8 cellular contexts compared by ENCODE assay signal in genomic region chr16:11133344-11133921, GRCh38.
DNase-seq lines count a peak whose midpoint lies in the region; ATAC-seq and TF ChIP-seq lines count a peak whose summit lies in the region.

No MANE protein-coding gene starts in this region.

- no peak overlapping the region for H3K4me3 Mint-ChIP-seq in activated CD8-positive, alpha-beta memory T cell treated with anti-CD3 and anti-CD28 coated beads, Interleukin-2, amount 10 ng/mL, durations not matched to agents 7 days and 5 days
- H3K4me3 Mint-ChIP-seq in CD4-positive, alpha-beta T cell: no peak overlapping the region
- H3K4me3 Mint-ChIP-seq in CD8-positive, alpha-beta T cell: no peak overlapping the region

- no peaks in the 10 kb centered on the region for H3K9me3 ChIP-seq in DND-41 (ENCODE audit: insufficient read depth, low read length, severe bottlenecking)
- no peaks in the 10 kb centered on the region for H3K9me3 ChIP-seq in ovary
- no peaks in the 10 kb centered on the region for H3K9me3 ChIP-seq in CD4-positive, alpha-beta T cell (ENCODE audit: control insufficient read depth, low read length)
- no peaks in the 10 kb centered on the region for H3K9me3 ChIP-seq in CD8-positive, alpha-beta T cell (ENCODE audit: low read length)

- H3K36me3 ChIP-seq in DND-41 (ENCODE audit: insufficient read depth, low read length) (peaks cover 31% of the 10 kb centered on the region), ovary (no peaks in the 10 kb centered on the region)
- H3K36me3 ChIP-seq in CD8-positive, alpha-beta T cell (ENCODE audit: insufficient read depth, low read length): peaks cover 6% of the 10 kb centered on the region

- no peaks in the 10 kb centered on the region for H4K20me1 ChIP-seq in DND-41 (ENCODE audit: insufficient read depth, low read length)

- H3K27me3 ChIP-seq in DND-41 (ENCODE audit: insufficient read depth, low read length, poor library complexity) (no peaks in the 10 kb centered on the region), ovary (no peaks in the 10 kb centered on the region)
- H3K27me3 ChIP-seq in CD4-positive, alpha-beta T cell (ENCODE audit: control insufficient read depth, insufficient read depth, low read length): no peaks in the 10 kb centered on the region
- no peaks in the 10 kb centered on the region for H3K27me3 ChIP-seq in CD8-positive, alpha-beta T cell (ENCODE audit: insufficient read depth, low read length)

- peaks cover 46% of the 10 kb centered on the region for H3K4me1 ChIP-seq in DND-41 (ENCODE audit: insufficient read depth, low read length)
- H3K4me1 ChIP-seq in ovary (ENCODE audit: insufficient read depth): peaks cover 11% of the 10 kb centered on the region
- peaks cover 13% of the 10 kb centered on the region for H3K4me1 ChIP-seq in CD8-positive, alpha-beta T cell (ENCODE audit: insufficient read depth, low read length)

- TF ChIP-seq POLR2A in ovary (IDR thresholded peaks at IDR 0.05): no peak

- H3K4me3 ChIP-seq in DND-41 (ENCODE audit: low read depth in 1 of 2, low read length in 2 of 2) (no peak overlapping the region), fibroblast of villous mesenchyme (ENCODE audit: low read depth, low read length) (no peak overlapping the region), ovary (no peak overlapping the region)
- no peak overlapping the region for H3K4me3 ChIP-seq in CD8-positive, alpha-beta T cell (ENCODE audit: low read depth, low read length)

- H3K9me3 Mint-ChIP-seq in activated CD8-positive, alpha-beta memory T cell treated with anti-CD3 and anti-CD28 coated beads, Interleukin-2, amount 10 ng/mL, durations not matched to agents 7 days and 5 days (ENCODE audit: low read depth): no peaks in the 10 kb centered on the region
- H3K9me3 Mint-ChIP-seq in CD4-positive, alpha-beta T cell: no peaks in the 10 kb centered on the region
- no peaks in the 10 kb centered on the region for H3K9me3 Mint-ChIP-seq in CD8-positive, alpha-beta T cell

- H3K9ac ChIP-seq in DND-41 (ENCODE audit: low read depth, low read length): no peak overlapping the region

- peaks cover 37% of the 10 kb centered on the region for H3K4me1 Mint-ChIP-seq in activated CD8-positive, alpha-beta memory T cell treated with anti-CD3 and anti-CD28 coated beads, Interleukin-2, amount 10 ng/mL, durations not matched to agents 7 days and 5 days
- H3K4me1 Mint-ChIP-seq in CD4-positive, alpha-beta T cell (ENCODE audit: low read depth): peaks cover 42% of the 10 kb centered on the region
- H3K4me1 Mint-ChIP-seq in CD8-positive, alpha-beta T cell (ENCODE audit: low read depth): peaks cover 31% of the 10 kb centered on the region

- no peak for DNase-seq in DND-41
- DNase-seq in RWPE1 (ENCODE audit: low spot score): peak; percentile 92
- peak; percentile 98 for DNase-seq in fibroblast of villous mesenchyme (ENCODE audit: low read depth)
- DNase-seq in ovary: peak; percentile 55 to 72 (median 66)
- DNase-seq in activated CD8-positive, alpha-beta memory T cell treated with anti-CD3 and anti-CD28 coated beads, Interleukin-2, amount 10 ng/mL, durations not matched to agents 7 days and 5 days: no peak
- DNase-seq in CD4-positive, alpha-beta T cell: no peak
- no peak for DNase-seq in DMS153 treated with DMSO at 0.1 percent for 48 hours (lab: John Stamatoyannopoulos, UW; ENCODE audit: unreplicated experiment)
- no peak for DNase-seq in CD8-positive, alpha-beta T cell

- TF ChIP-seq CTCF in DND-41 (IDR thresholded peaks at IDR 0.05; ENCODE audit: borderline replicate concordance, extremely low read depth, low read length, poor library complexity, severe bottlenecking) (no peak), RWPE1 (conservative IDR thresholded peaks at IDR 0.05; ENCODE audit: low read depth) (no peak), fibroblast of villous mesenchyme (IDR thresholded peaks at IDR 0.05; ENCODE audit: insufficient read depth, low read depth, low read length) (no peak), ovary (IDR thresholded peaks at IDR 0.05) (no peak)
- TF ChIP-seq CTCF in CD4-positive, alpha-beta T cell (IDR thresholded peaks at IDR 0.05): no peak
- TF ChIP-seq CTCF in CD8-positive, alpha-beta T cell (IDR thresholded peaks at IDR 0.05): no peak

- H3K27ac ChIP-seq in DND-41 (ENCODE audit: low read length): peak overlapping the region; percentile 44; the same call in 1 of the 2 replicates
- peak overlapping the region; percentile 70 for H3K27ac ChIP-seq in RWPE1
- H3K27ac ChIP-seq in ovary: no peak overlapping the region
- H3K27ac ChIP-seq in CD4-positive, alpha-beta T cell (ENCODE audit: low read depth, low read length): no peak overlapping the region
- no peak overlapping the region for H3K27ac ChIP-seq in CD8-positive, alpha-beta T cell (ENCODE audit: low read depth, low read length)

- intact Hi-C loops in ovary (cut with DNase I): no loop called here
- intact Hi-C loops in CD4-positive, alpha-beta T cell (cut with DNase I, micrococcal nuclease): no loop called here
- intact Hi-C loops in CD8-positive, alpha-beta T cell (cut with DNase I, micrococcal nuclease): no loop called here

- CTCF ChIA-PET in RWPE1 (lab: Yijun Ruan, JAX): interaction anchor here (0.6 to 0.7 kb wide), 3 partner anchors 170 to 225 kb away, joined by 3 to 4 read pairs (median 3); no protein-coding TSS in a partner anchor
- CTCF ChIA-PET in activated CD8-positive, alpha-beta memory T cell treated with anti-CD3 and anti-CD28 coated beads, Interleukin-2, amount 10 ng/mL, durations not matched to agents 7 days and 5 days (lab: Charles Lee): interaction anchor here (0.7 to 1.3 kb wide), 5 partner anchors 11 to 195 kb away, joined by 3 read pairs; no protein-coding TSS in a partner anchor
- CTCF ChIA-PET in CD4-positive, alpha-beta T cell (lab: Charles Lee): no interaction called here
- CTCF ChIA-PET in CD8-positive, alpha-beta T cell (lab: Charles Lee): interaction anchor here (1.5 to 1.6 kb wide), 2 partner anchors 124 to 162 kb away, joined by 3 to 5 read pairs; partner anchors contain the start of gene SOCS1

- H3K36me3 Mint-ChIP-seq in activated CD8-positive, alpha-beta memory T cell treated with anti-CD3 and anti-CD28 coated beads, Interleukin-2, amount 10 ng/mL, durations not matched to agents 7 days and 5 days: peaks cover 27% of the 10 kb centered on the region
- peaks cover 29% of the 10 kb centered on the region for H3K36me3 Mint-ChIP-seq in CD4-positive, alpha-beta T cell (ENCODE audit: low read depth)
- H3K36me3 Mint-ChIP-seq in CD8-positive, alpha-beta T cell: peaks cover 50% of the 10 kb centered on the region

- ATAC-seq in DND-41 (ENCODE audit: insufficient read depth, low read depth): no peak
- no peak for ATAC-seq in activated CD8-positive, alpha-beta memory T cell treated with anti-CD3 and anti-CD28 coated beads, Interleukin-2, amount 10 ng/mL, durations not matched to agents 7 days and 5 days
- no peak for ATAC-seq in CD4-positive, alpha-beta T cell (ENCODE audit: poor library complexity)
- ATAC-seq in CD8-positive, alpha-beta T cell: no peak

- H3K27ac Mint-ChIP-seq in activated CD8-positive, alpha-beta memory T cell treated with anti-CD3 and anti-CD28 coated beads, Interleukin-2, amount 10 ng/mL, durations not matched to agents 7 days and 5 days: no peak overlapping the region
- H3K27ac Mint-ChIP-seq in CD4-positive, alpha-beta T cell: no peak overlapping the region
- no peak overlapping the region for H3K27ac Mint-ChIP-seq in CD8-positive, alpha-beta T cell

- peaks cover 5% of the 10 kb centered on the region; the same call in 1 of the 2 replicates for H3K79me2 ChIP-seq in DND-41 (ENCODE audit: insufficient read depth, low read length)

- no peak overlapping the region for H3K4me2 ChIP-seq in DND-41 (ENCODE audit: insufficient read depth, low read length)

- TF ChIP-seq EP300 in ovary (IDR thresholded peaks at IDR 0.05): no peak

- POLR2A ChIA-PET in RWPE1 (lab: Yijun Ruan, JAX; ENCODE audit: low non-redundant PET): interaction anchor here (1.2 kb wide), 1 partner anchor 122 kb away, joined by 3 read pairs; the partner anchor contains the start of gene SOCS1
- POLR2A ChIA-PET in CD4-positive, alpha-beta T cell (lab: Charles Lee): interaction anchor here (0.7 to 1.2 kb wide), 2 partner anchors 28 to 122 kb away, joined by 3 read pairs; partner anchors contain the start of gene SOCS1
- POLR2A ChIA-PET in CD8-positive, alpha-beta T cell (lab: Charles Lee): no interaction called here

- no peaks in the 10 kb centered on the region for H3K27me3 Mint-ChIP-seq in activated CD8-positive, alpha-beta memory T cell treated with anti-CD3 and anti-CD28 coated beads, Interleukin-2, amount 10 ng/mL, durations not matched to agents 7 days and 5 days
- H3K27me3 Mint-ChIP-seq in CD4-positive, alpha-beta T cell: no peaks in the 10 kb centered on the region
- H3K27me3 Mint-ChIP-seq in CD8-positive, alpha-beta T cell (ENCODE audit: low read depth): no peaks in the 10 kb centered on the region

- H2AFZ ChIP-seq in DND-41 (ENCODE audit: low read depth, low read length): no peak overlapping the region

- 10 to 12% (median 12%) methylated on average over 12 of the region's 12 CpGs for WGBS in ovary, 3 donors

Comparison
In these comparisons a context has a peak if more than half of its experiments do, and no peak if none do; other contexts are left out.
1. DNase-seq: peak in RWPE1 (single experiment), fibroblast of villous mesenchyme (single experiment) and ovary (5 of 5); none in DND-41 (single experiment), activated CD8-positive, alpha-beta memory T cell treated with anti-CD3 and anti-CD28 coated beads, Interleukin-2, amount 10 ng/mL, durations not matched to agents 7 days and 5 days (single experiment), CD4-positive, alpha-beta T cell (0 of 10), DMS153 treated with DMSO at 0.1 percent for 48 hours (single experiment) and CD8-positive, alpha-beta T cell (0 of 7).
2. H3K27ac ChIP-seq: peak in DND-41 (single experiment) and RWPE1 (single experiment); none in ovary (0 of 2), CD4-positive, alpha-beta T cell (single experiment) and CD8-positive, alpha-beta T cell (single experiment).